Comparison of ENCODE assay signal across 8 cellular contexts in genomic region chr20:3115190-3116107, GRCh38. TPM values are rescaled to one million over a fixed set of nuclear protein-coding genes. Genes with fewer than 3 reads are reported as not detected.
A peak's percentile ranks its signal among the peaks of the same experiment; 100 is the strongest.
DNase-seq lines count a peak whose midpoint lies in the region; ATAC-seq and TF ChIP-seq lines count a peak whose summit lies in the region.

No MANE protein-coding gene starts in this region.

- H3K27me3 Mint-ChIP-seq in activated naive CD8-positive, alpha-beta T cell treated with anti-CD3 and anti-CD28 coated beads, Interleukin-2, amount 10 ng/mL, durations not matched to agents 7 days and 5 days: no peaks in the 10 kb centered on the region

- TF ChIP-seq POLR2A in heart left ventricle (IDR thresholded peaks at IDR 0.05): no peak

- H3K27ac Mint-ChIP-seq in activated naive CD8-positive, alpha-beta T cell treated with anti-CD3 and anti-CD28 coated beads, Interleukin-2, amount 10 ng/mL, durations not matched to agents 7 days and 5 days: no peak overlapping the region

- no peak overlapping the region for H3K4me3 Mint-ChIP-seq in activated naive CD8-positive, alpha-beta T cell treated with anti-CD3 and anti-CD28 coated beads, Interleukin-2, amount 10 ng/mL, durations not matched to agents 7 days and 5 days

- no peak for DNase-seq in BJ (ENCODE audit: low read depth)
- peak; percentile 62 for DNase-seq in NCI-H2171 (lab: John Stamatoyannopoulos, UW)
- peak; percentile 46 for DNase-seq in activated naive CD8-positive, alpha-beta T cell treated with anti-CD3 and anti-CD28 coated beads, Interleukin-2, amount 10 ng/mL, durations not matched to agents 7 days and 5 days
- peak in 1 of 5 donors; percentile 53 for DNase-seq in heart left ventricle
- DNase-seq in retinal pigment epithelial cell (ENCODE audit: low read depth): peak; percentile 5
- no peak for DNase-seq in NOMO-1 treated with DMSO at 0.1 percent for 48 hours (lab: John Stamatoyannopoulos, UW; ENCODE audit: unreplicated experiment)

- peaks cover 0 to 10% (median 2%) of the 10 kb centered on the region in 12 donors for H3K4me1 ChIP-seq in heart left ventricle

- H3K4me1 Mint-ChIP-seq in activated naive CD8-positive, alpha-beta T cell treated with anti-CD3 and anti-CD28 coated beads, Interleukin-2, amount 10 ng/mL, durations not matched to agents 7 days and 5 days: peaks cover 12% of the 10 kb centered on the region

- peak; percentile 48 for ATAC-seq in activated naive CD8-positive, alpha-beta T cell treated with anti-CD3 and anti-CD28 coated beads, Interleukin-2, amount 10 ng/mL, durations not matched to agents 7 days and 5 days (ENCODE audit: low read depth)
- ATAC-seq in heart left ventricle (peak in 3 of 4 donors; percentile 49 to 59 (median 50)), GM21447 (IDR thresholded peaks at IDR 0.05; ENCODE audit: unreplicated experiment) (no peak)

- H3K9me3 ChIP-seq in heart left ventricle: no peaks in the 10 kb centered on the region

- H3K36me3 Mint-ChIP-seq in activated naive CD8-positive, alpha-beta T cell treated with anti-CD3 and anti-CD28 coated beads, Interleukin-2, amount 10 ng/mL, durations not matched to agents 7 days and 5 days: peaks cover 5% of the 10 kb centered on the region

- peak; percentile 81 for TF ChIP-seq CTCF in BJ (IDR thresholded peaks at IDR 0.05; ENCODE audit: insufficient read depth, low read depth, low read length)
- TF ChIP-seq CTCF in GM12875 (IDR thresholded peaks at IDR 0.05; ENCODE audit: borderline replicate concordance, insufficient read depth, low read depth, low read length): peak; percentile 74
- TF ChIP-seq CTCF in heart left ventricle (IDR thresholded peaks at IDR 0.05): peak; percentile 64 to 83 (median 74)
- peak; percentile 78 for TF ChIP-seq CTCF in retinal pigment epithelial cell (conservative IDR thresholded peaks at IDR 0.05; ENCODE audit: low read depth, low read length)

- intact Hi-C loops in heart left ventricle (cut with DNase I): loop anchor here in 8 of 10 donors (2.0 to 10.0 kb wide), 3 partner anchors 61 to 159 kb away; no protein-coding TSS in a partner anchor

- POLR2A ChIA-PET in BJ (lab: Charles Lee): no interaction called here
- POLR2A ChIA-PET in activated naive CD8-positive, alpha-beta T cell treated with anti-CD3 and anti-CD28 coated beads, Interleukin-2, amount 10 ng/mL, durations not matched to agents 7 days and 5 days (lab: Charles Lee): interaction anchor here (0.6 kb wide), 1 partner anchor 19 kb away, joined by 4 read pairs; no protein-coding TSS in a partner anchor

- H3K36me3 ChIP-seq in BJ (ENCODE audit: control insufficient read depth, insufficient read depth, low read length) (peaks cover 4% of the 10 kb centered on the region), heart left ventricle (peaks cover 0 to 15% (median 3%) of the 10 kb centered on the region in 9 donors)

- CTCF ChIA-PET in BJ (lab: Yijun Ruan, JAX): interaction anchor here (0.5 to 5.8 kb wide), 11 partner anchors 7 to 166 kb away, joined by 3 to 35 read pairs (median 3); no protein-coding TSS in a partner anchor

- no peak overlapping the region for H3K27ac ChIP-seq in heart left ventricle

- H3K27me3 ChIP-seq in BJ (ENCODE audit: control insufficient read depth, insufficient read depth, low read length) (no peaks in the 10 kb centered on the region), heart left ventricle (no peaks in the 10 kb centered on the region)

- H3K4me3 ChIP-seq in BJ (ENCODE audit: low read depth, low read length): no peak overlapping the region
- no peak overlapping the region for H3K4me3 ChIP-seq in GM12875 (ENCODE audit: low read depth, low read length)
- H3K4me3 ChIP-seq in heart left ventricle: no peak overlapping the region
- no peak overlapping the region for H3K4me3 ChIP-seq in retinal pigment epithelial cell (ENCODE audit: low read length)

- no peaks in the 10 kb centered on the region for H3K9me3 Mint-ChIP-seq in activated naive CD8-positive, alpha-beta T cell treated with anti-CD3 and anti-CD28 coated beads, Interleukin-2, amount 10 ng/mL, durations not matched to agents 7 days and 5 days

- 52 to 55% (median 53%) methylated on average over 29 to 30 of the region's 30 CpGs for WGBS in heart left ventricle, 4 donors

RNA-seq across cellular contexts. Expression of gene AVP, which starts 30.9 kb away (rescaled TPM):
- polyA plus RNA-seq in BJ (2011; rRNA removed) (not detected in 2 replicates), heart left ventricle (not detected)
- not detected in 2 replicates for polyA minus RNA-seq in BJ (2011; rRNA and poly(A)+ RNA removed)
- not detected for total RNA-seq in activated naive CD8-positive, alpha-beta T cell treated with anti-CD3 and anti-CD28 coated beads, Interleukin-2, amount 10 ng/mL, durations not matched to agents 7 days and 5 days
- not detected for total RNA-seq in heart left ventricle

RNA-seq across cellular contexts. Expression of gene OXT, which starts 44.0 kb away (rescaled TPM):
- polyA plus RNA-seq in BJ (2011; rRNA removed): not detected in 2 replicates
- not detected in 2 replicates for polyA minus RNA-seq in BJ (2011; rRNA and poly(A)+ RNA removed)
- total RNA-seq in activated naive CD8-positive, alpha-beta T cell treated with anti-CD3 and anti-CD28 coated beads, Interleukin-2, amount 10 ng/mL, durations not matched to agents 7 days and 5 days: under 1 TPM; 0.68 to 0.89 TPM
- under 1 TPM in 1 of 9 donors, not detected in 8; 0.67 TPM for total RNA-seq in heart left ventricle
- not detected for polyA plus RNA-seq in heart left ventricle

RNA-seq across cellular contexts. Expression of gene FASTKD5, which starts 44.2 kb away (rescaled TPM):
- polyA plus RNA-seq in BJ (2011; rRNA removed): 8.5 and 13.5 TPM in 2 replicates
- 9.9 and 13.1 TPM in 2 replicates for polyA minus RNA-seq in BJ (2011; rRNA and poly(A)+ RNA removed)
- 10 to 100 TPM; 21.3 to 21.7 TPM for total RNA-seq in activated naive CD8-positive, alpha-beta T cell treated with anti-CD3 and anti-CD28 coated beads, Interleukin-2, amount 10 ng/mL, durations not matched to agents 7 days and 5 days
- 10 to 100 TPM; 19.7 to 36.0 (median 28.6) TPM for total RNA-seq in heart left ventricle
- 10 to 100 TPM; 12.8 to 37.2 TPM for polyA plus RNA-seq in heart left ventricle

RNA-seq across cellular contexts. Expression of gene UBOX5, which starts 44.2 kb away (rescaled TPM):
- polyA plus RNA-seq in BJ (2011; rRNA removed) (3.0 and 5.8 TPM in 2 replicates), heart left ventricle (1 to 10 TPM; 2.5 to 2.8 TPM)
- polyA minus RNA-seq in BJ (2011; rRNA and poly(A)+ RNA removed): 5.1 and 6.4 TPM in 2 replicates
- total RNA-seq in activated naive CD8-positive, alpha-beta T cell treated with anti-CD3 and anti-CD28 coated beads, Interleukin-2, amount 10 ng/mL, durations not matched to agents 7 days and 5 days: 1 to 10 TPM; 9.3 to 9.4 TPM
- 1 to 10 TPM; 2.6 to 5.6 (median 3.7) TPM for total RNA-seq in heart left ventricle

RNA-seq across cellular contexts. Expression of gene LZTS3, which starts 57.9 kb away (rescaled TPM):
- polyA plus RNA-seq in BJ (2011; rRNA removed) (6.9 and 8.8 TPM in 2 replicates), heart left ventricle (10 to 100 TPM in 1 of 2 donors, 1 to 10 TPM in 1; 9.0 to 13.6 TPM)
- polyA minus RNA-seq in BJ (2011; rRNA and poly(A)+ RNA removed): 6.4 and 10.5 TPM in 2 replicates
- 1 to 10 TPM; 2.1 to 2.5 TPM for total RNA-seq in activated naive CD8-positive, alpha-beta T cell treated with anti-CD3 and anti-CD28 coated beads, Interleukin-2, amount 10 ng/mL, durations not matched to agents 7 days and 5 days
- 10 to 100 TPM in 6 of 9 donors, 1 to 10 TPM in 3; 6.8 to 28.4 (median 13.1) TPM for total RNA-seq in heart left ventricle

Comparison
In these comparisons a context has a peak if more than half of its experiments do, and no peak if none do; other contexts are left out.
1. DNase-seq: peak in NCI-H2171 (single experiment), activated naive CD8-positive, alpha-beta T cell treated with anti-CD3 and anti-CD28 coated beads, Interleukin-2, amount 10 ng/mL, durations not matched to agents 7 days and 5 days (single experiment) and retinal pigment epithelial cell (single experiment); none in BJ (single experiment) and NOMO-1 treated with DMSO at 0.1 percent for 48 hours (single experiment).
2. Peak in every context shown above with its lines, with median percentiles within 50 percentile points of each other: CTCF ChIP-seq.